1 cellular context compared by ENCODE assay signal in the genomic region with DNA sequence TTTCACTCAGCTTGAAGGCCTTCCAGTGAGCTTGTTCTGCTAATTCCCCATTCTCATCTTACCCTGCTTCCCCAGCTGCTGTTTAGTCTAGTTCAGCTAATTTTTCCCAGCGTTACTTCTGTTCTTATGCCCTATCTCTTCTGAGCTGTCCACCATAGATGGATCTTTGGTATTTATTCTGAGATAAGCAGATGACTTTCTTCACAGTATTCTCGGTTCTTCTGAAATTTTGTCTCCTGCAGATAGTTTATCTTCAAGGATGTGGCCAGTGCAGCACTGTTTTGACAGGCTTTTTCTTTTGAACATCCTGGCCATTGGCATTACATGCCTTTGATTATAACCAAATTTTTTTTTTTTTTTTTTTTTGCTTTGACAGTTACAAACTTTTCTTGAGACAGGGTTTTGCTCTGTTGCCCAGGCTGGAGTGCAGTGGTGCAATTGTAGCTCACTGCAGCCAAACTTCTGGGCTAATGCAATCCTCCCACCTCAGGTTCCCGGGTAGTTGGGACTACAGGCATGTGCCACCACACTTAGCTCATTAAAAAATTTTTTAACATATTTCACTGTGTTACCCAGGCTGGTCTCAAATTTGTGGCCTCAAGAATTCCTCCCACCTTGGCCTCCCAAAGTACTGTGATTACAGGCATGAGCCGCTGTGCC.
A peak's percentile ranks its signal among the peaks of the same experiment; 100 is the strongest.
TF ChIP-seq lines count a peak whose summit lies in the region.

No MANE protein-coding gene starts in this region.

TF ChIP-seq in K562, 482 proteins besides CTCF, POLR2A, EP300 and RAD21 (continued from another document and continues in another):
- TF ChIP-seq, protein P1, sequence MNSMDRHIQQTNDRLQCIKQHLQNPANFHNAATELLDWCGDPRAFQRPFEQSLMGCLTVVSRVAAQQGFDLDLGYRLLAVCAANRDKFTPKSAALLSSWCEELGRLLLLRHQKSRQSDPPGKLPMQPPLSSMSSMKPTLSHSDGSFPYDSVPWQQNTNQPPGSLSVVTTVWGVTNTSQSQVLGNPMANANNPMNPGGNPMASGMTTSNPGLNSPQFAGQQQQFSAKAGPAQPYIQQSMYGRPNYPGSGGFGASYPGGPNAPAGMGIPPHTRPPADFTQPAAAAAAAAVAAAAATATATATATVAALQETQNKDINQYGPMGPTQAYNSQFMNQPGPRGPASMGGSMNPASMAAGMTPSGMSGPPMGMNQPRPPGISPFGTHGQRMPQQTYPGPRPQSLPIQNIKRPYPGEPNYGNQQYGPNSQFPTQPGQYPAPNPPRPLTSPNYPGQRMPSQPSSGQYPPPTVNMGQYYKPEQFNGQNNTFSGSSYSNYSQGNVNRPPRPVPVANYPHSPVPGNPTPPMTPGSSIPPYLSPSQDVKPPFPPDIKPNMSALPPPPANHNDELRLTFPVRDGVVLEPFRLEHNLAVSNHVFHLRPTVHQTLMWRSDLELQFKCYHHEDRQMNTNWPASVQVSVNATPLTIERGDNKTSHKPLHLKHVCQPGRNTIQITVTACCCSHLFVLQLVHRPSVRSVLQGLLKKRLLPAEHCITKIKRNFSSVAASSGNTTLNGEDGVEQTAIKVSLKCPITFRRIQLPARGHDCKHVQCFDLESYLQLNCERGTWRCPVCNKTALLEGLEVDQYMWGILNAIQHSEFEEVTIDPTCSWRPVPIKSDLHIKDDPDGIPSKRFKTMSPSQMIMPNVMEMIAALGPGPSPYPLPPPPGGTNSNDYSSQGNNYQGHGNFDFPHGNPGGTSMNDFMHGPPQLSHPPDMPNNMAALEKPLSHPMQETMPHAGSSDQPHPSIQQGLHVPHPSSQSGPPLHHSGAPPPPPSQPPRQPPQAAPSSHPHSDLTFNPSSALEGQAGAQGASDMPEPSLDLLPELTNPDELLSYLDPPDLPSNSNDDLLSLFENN (IDR thresholded peaks at IDR 0.05; ENCODE audit: low read depth in 2 of 2, low read length in 2 of 2) = 0 out of 4 replicates have a peak, but pooled peaks of 1 of the 2 experiments have one; percentile 36
- TF ChIP-seq TEAD2 (tag; IDR thresholded peaks at IDR 0.05) (no peak), GATAD2B (IDR thresholded peaks at IDR 0.05; ENCODE audit: borderline replicate concordance) (no peak), ETV6 (IDR thresholded peaks at IDR 0.05; ENCODE audit: borderline replicate concordance in 1 of 2, low read depth in 2 of 2, low read length in 1 of 2) (no peak), ETV6 (CRISPR knock-in tag; IDR thresholded peaks at IDR 0.05; ENCODE audit: borderline replicate concordance) (no peak), CUX1 (CRISPR knock-in tag; IDR thresholded peaks at IDR 0.05) (no peak), NFYB (IDR thresholded peaks at IDR 0.05; ENCODE audit: extremely low read depth, insufficient read length) (no peak), MTA1 (IDR thresholded peaks at IDR 0.05; ENCODE audit: borderline replicate concordance) (peak; percentile 69; the same call in 1 of the 2 replicates), CBX5 (IDR thresholded peaks at IDR 0.05; ENCODE audit: borderline replicate concordance, low read depth) (no peak), ETS2 (tag; IDR thresholded peaks at IDR 0.05; ENCODE audit: borderline replicate concordance, poor library complexity, severe bottlenecking) (no peak), NCOA4 (IDR thresholded peaks at IDR 0.05; ENCODE audit: partially characterized antibody) (no peak), E2F6 (IDR thresholded peaks at IDR 0.05; ENCODE audit: borderline replicate concordance in 1 of 2, extremely low read depth in 1 of 2, insufficient read depth in 1 of 2, insufficient read length in 1 of 2, low read depth in 1 of 2, low read length in 1 of 2, poor library complexity in 1 of 2, severe bottlenecking in 1 of 2) (no peak), BRD9 (IDR thresholded peaks at IDR 0.05; ENCODE audit: low read depth, partially characterized antibody) (no peak), TARDBP (IDR thresholded peaks at IDR 0.05) (no peak), ZNF274 (IDR thresholded peaks at IDR 0.05; ENCODE audit: borderline replicate concordance, low read depth, low read length) (no peak), ZNF77 (CRISPR knock-in tag; IDR thresholded peaks at IDR 0.05) (no peak), CREB5 (CRISPR knock-in tag; IDR thresholded peaks at IDR 0.05) (no peak), MLLT1 (IDR thresholded peaks at IDR 0.05) (no peak), ZNF143 (CRISPR knock-in tag; IDR thresholded peaks at IDR 0.05) (no peak), RNF2 (IDR thresholded peaks at IDR 0.05) (0 out of 2 replicates have a peak, but pooled peaks have one; percentile 45), SIN3B (IDR thresholded peaks at IDR 0.05; ENCODE audit: low read depth) (no peak), HNRNPLL (IDR thresholded peaks at IDR 0.05; ENCODE audit: low read depth, low read length, poor library complexity, severe bottlenecking) (no peak), IRF9 (tag; IDR thresholded peaks at IDR 0.05) (no peak), NFE2 (IDR thresholded peaks at IDR 0.05; ENCODE audit: low read depth) (0 out of 2 replicates have a peak, but pooled peaks have one; percentile 31), ATF7 (IDR thresholded peaks at IDR 0.05) (peak; percentile 20; the same call in 1 of the 2 replicates), EZH2 (IDR thresholded peaks at IDR 0.05; ENCODE audit: borderline replicate concordance, low read depth, low read length) (no peak), NEUROD1 (IDR thresholded peaks at IDR 0.05; ENCODE audit: borderline replicate concordance, low read depth, low read length, partially characterized antibody) (no peak), E2F8 (IDR thresholded peaks at IDR 0.05; ENCODE audit: low read depth, partially characterized antibody) (peak; percentile 48), SIN3A (IDR thresholded peaks at IDR 0.05; ENCODE audit: borderline replicate concordance in 2 of 2, control insufficient read depth in 1 of 2, low read depth in 2 of 2, low read length in 2 of 2) (no peak), ZFPM2 (CRISPR knock-in tag; IDR thresholded peaks at IDR 0.05) (peak; percentile 66; the same call in 1 of the 2 replicates), NFATC3 (IDR thresholded peaks at IDR 0.05) (no peak), HNRNPH1 (optimal IDR thresholded peaks at IDR 0.05; ENCODE audit: low read depth, low read length) (no peak), TAF1 (IDR thresholded peaks at IDR 0.05; ENCODE audit: control insufficient read depth, extremely low read depth, insufficient read depth, low read length, severe bottlenecking) (no peak), FOSL1 (tag; conservative IDR thresholded peaks at IDR 0.05) (peak; percentile 65), BHLHE40 (IDR thresholded peaks at IDR 0.05; ENCODE audit: low read length) (peak; percentile 31; the same call in 1 of the 2 replicates), RBM34 (IDR thresholded peaks at IDR 0.05; ENCODE audit: borderline replicate concordance, insufficient read depth, low read length) (no peak), PPARD (CRISPR knock-in tag; IDR thresholded peaks at IDR 0.05) (no peak)
- TF ChIP-seq, protein P2, sequence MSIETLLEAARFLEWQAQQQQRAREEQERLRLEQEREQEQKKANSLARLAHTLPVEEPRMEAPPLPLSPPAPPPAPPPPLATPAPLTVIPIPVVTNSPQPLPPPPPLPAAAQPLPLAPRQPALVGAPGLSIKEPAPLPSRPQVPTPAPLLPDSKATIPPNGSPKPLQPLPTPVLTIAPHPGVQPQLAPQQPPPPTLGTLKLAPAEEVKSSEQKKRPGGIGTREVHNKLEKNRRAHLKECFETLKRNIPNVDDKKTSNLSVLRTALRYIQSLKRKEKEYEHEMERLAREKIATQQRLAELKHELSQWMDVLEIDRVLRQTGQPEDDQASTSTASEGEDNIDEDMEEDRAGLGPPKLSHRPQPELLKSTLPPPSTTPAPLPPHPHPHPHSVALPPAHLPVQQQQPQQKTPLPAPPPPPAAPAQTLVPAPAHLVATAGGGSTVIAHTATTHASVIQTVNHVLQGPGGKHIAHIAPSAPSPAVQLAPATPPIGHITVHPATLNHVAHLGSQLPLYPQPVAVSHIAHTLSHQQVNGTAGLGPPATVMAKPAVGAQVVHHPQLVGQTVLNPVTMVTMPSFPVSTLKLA (conservative IDR thresholded peaks at IDR 0.05) = 0 out of 4 replicates have a peak, but pooled peaks of 1 of the 2 experiments have one; percentile 19
- TF ChIP-seq, protein P3, sequence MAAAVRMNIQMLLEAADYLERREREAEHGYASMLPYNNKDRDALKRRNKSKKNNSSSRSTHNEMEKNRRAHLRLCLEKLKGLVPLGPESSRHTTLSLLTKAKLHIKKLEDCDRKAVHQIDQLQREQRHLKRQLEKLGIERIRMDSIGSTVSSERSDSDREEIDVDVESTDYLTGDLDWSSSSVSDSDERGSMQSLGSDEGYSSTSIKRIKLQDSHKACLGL (CRISPR knock-in tag; IDR thresholded peaks at IDR 0.05; ENCODE audit: borderline replicate concordance, poor library complexity, severe bottlenecking) = no peak
